17 cellular contexts compared by ENCODE assay signal in genomic region chr14:99401624-99402282, GRCh38.
DNase-seq lines count a peak whose midpoint lies in the region; ATAC-seq and TF ChIP-seq lines count a peak whose summit lies in the region.
"Had no signal": no experiment of that assay in that cellular context is flagged by ENCODE, and none has a peak within 500 bp of the region (broad histone marks: within the 10 kb centered on the region; RNA-seq: fewer than 3 reads in every experiment).

No MANE protein-coding gene starts in this region.

- no peak for TF ChIP-seq CTCF in smooth muscle cell (IDR thresholded peaks at IDR 0.05; ENCODE audit: borderline replicate concordance, insufficient read depth, poor library complexity, severe bottlenecking)

- 77% methylated on average over 5 of the region's 5 CpGs for WGBS in smooth muscle cell (ENCODE audit: low lambda C conversion rate)

- H3K79me2 ChIP-seq in smooth muscle cell (ENCODE audit: low read depth), result no peaks in the 10 kb centered on the region
- 0 out of 2 replicates have a peak, but pooled peaks cover 3% of the 10 kb centered on the region for H3K79me2 ChIP-seq in Karpas-422 (ENCODE audit: low read length)

- H3K4me3 ChIP-seq in smooth muscle cell (no peak overlapping the region), Karpas-422 (ENCODE audit: low read length) (no peak overlapping the region)
- H3K4me3 ChIP-seq: coronary artery, upper lobe of right lung had no signal

- H3K36me3 ChIP-seq in smooth muscle cell (ENCODE audit: low read depth) (peaks cover 20% of the 10 kb centered on the region), Karpas-422 (ENCODE audit: insufficient read depth, low read length) (peaks cover 43% of the 10 kb centered on the region)

- H3K9me3 ChIP-seq in smooth muscle cell (replicated peaks; ENCODE audit: low read depth), result no peaks in the 10 kb centered on the region
- no peaks in the 10 kb centered on the region for H3K9me3 ChIP-seq in Karpas-422 (ENCODE audit: low read length)
- H3K9me3 ChIP-seq: upper lobe of right lung had no signal

- H4K20me1 ChIP-seq in smooth muscle cell (ENCODE audit: low read depth) (no peaks in the 10 kb centered on the region), Karpas-422 (ENCODE audit: insufficient read depth, low read depth, low read length) (no peaks in the 10 kb centered on the region)

- peak; percentile 35 for DNase-seq in activated CD8-positive, alpha-beta memory T cell treated with anti-CD3 and anti-CD28 coated beads for 24 hours
- DNase-seq in activated CD8-positive, alpha-beta memory T cell treated with anti-CD3 and anti-CD28 coated beads, Interleukin-2, amount 50 U/mL, for 48 hours, result no peak
- DNase-seq in islet precursor cell (peak; percentile 49), smooth muscle cell (lab: John Stamatoyannopoulos, UW; ENCODE audit: unreplicated experiment) (no peak), Karpas-422 (no peak)
- DNase-seq: activated naive CD4-positive, alpha-beta T cell treated with anti-CD3 and anti-CD28 coated beads for 36 hours; DMS79; NCI-H146; NCI-H226; RPMI8226; stimulated activated naive CD4-positive, alpha-beta T cell treated with Interleukin-2 at 50 U/mL for 16 hours; upper lobe of right lung had no signal

- H3K27ac ChIP-seq in smooth muscle cell (ENCODE audit: low read depth) (no peak overlapping the region), Karpas-422 (ENCODE audit: low read length) (no peak overlapping the region)
- H3K27ac ChIP-seq: C4-2B, coronary artery, upper lobe of right lung had no signal

- peaks cover 13% of the 10 kb centered on the region for H3F3A ChIP-seq in smooth muscle cell (ENCODE audit: low read depth)

- H3K4me1 ChIP-seq in smooth muscle cell (ENCODE audit: low read depth), result no peaks in the 10 kb centered on the region
- no peaks in the 10 kb centered on the region for H3K4me1 ChIP-seq in Karpas-422 (ENCODE audit: low read length)
- H3K4me1 ChIP-seq: upper lobe of right lung had no signal

- H3K27me3 ChIP-seq in smooth muscle cell (ENCODE audit: low read depth) (no peaks in the 10 kb centered on the region), Karpas-422 (ENCODE audit: low read length) (no peaks in the 10 kb centered on the region)
- H3K27me3 ChIP-seq: upper lobe of right lung had no signal

- H3K9me2 ChIP-seq in Karpas-422 (replicated peaks; ENCODE audit: insufficient read depth, low read length), result no peaks in the 10 kb centered on the region

- no peak overlapping the region for H3K9ac ChIP-seq in smooth muscle cell (ENCODE audit: low read depth)
- H3K9ac ChIP-seq in Karpas-422 (ENCODE audit: low read length), result no peak overlapping the region

- peak overlapping the region; percentile 30 for H3K4me2 ChIP-seq in smooth muscle cell
- no peak overlapping the region for H3K4me2 ChIP-seq in Karpas-422 (ENCODE audit: low read depth, low read length, poor library complexity, severe bottlenecking)

- H2AFZ ChIP-seq in smooth muscle cell (ENCODE audit: low read depth), result no peak overlapping the region
- no peak overlapping the region for H2AFZ ChIP-seq in Karpas-422 (ENCODE audit: low read length)

- ATAC-seq in HG03432 (IDR thresholded peaks at IDR 0.05; ENCODE audit: unreplicated experiment) (peak; percentile 36), esophagus mucosa (no peak), GM18498 (IDR thresholded peaks at IDR 0.05; ENCODE audit: unreplicated experiment) (no peak)
- ATAC-seq: upper lobe of right lung had no signal

Comparison
In these comparisons a context has a peak if more than half of its experiments do, and no peak if none do; other contexts are left out.
1. DNase-seq: peak in activated CD8-positive, alpha-beta memory T cell treated with anti-CD3 and anti-CD28 coated beads for 24 hours (single experiment) and islet precursor cell (single experiment); none in activated CD8-positive, alpha-beta memory T cell treated with anti-CD3 and anti-CD28 coated beads, Interleukin-2, amount 50 U/mL, for 48 hours (single experiment), smooth muscle cell (single experiment) and Karpas-422 (single experiment).